Comparison of ENCODE assay signal across 23 cellular contexts in the genomic region with DNA sequence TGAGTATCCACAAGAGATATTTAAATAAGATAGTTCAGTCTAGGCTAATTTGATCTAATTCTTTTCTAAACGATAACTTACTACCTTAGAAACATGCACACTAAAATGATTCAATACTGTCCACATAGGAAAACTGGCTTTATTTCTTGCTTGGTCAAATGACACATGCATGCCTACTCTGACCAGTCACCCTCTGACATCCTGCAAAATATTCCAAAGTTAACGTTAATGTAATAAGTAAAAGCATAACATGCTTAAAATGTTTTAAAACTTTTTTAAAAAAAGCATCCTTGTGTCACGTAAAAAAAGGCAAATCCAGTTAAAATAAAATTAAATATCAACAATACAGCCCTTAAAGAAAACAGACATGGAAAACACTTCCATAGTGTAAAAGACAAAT.
DNase-seq lines count a peak whose midpoint lies in the region; ATAC-seq and TF ChIP-seq lines count a peak whose summit lies in the region.
"Had no signal": no experiment of that assay in that cellular context is flagged by ENCODE, and none has a peak within 500 bp of the region (broad histone marks: within the 10 kb centered on the region; RNA-seq: fewer than 3 reads in every experiment).

No MANE protein-coding gene starts in this region.

- DNase-seq in AG20443 (ENCODE audit: low spot score) = peak; percentile 58
- peak; percentile 57 for DNase-seq in LHCN-M2 (ENCODE audit: low read depth)
- DNase-seq in chondrocyte (ENCODE audit: low spot score) = no peak
- no peak for DNase-seq in nephron progenitor cell
- no peak for DNase-seq in HPDE6-E6E7 (ENCODE audit: extremely low spot score)
- no peak for DNase-seq in AML-193 (lab: John Stamatoyannopoulos, UW)
- DNase-seq: activated B cell treated with CpG ODN at 0.5 μM for 24 hours; activated CD4-positive, alpha-beta memory T cell treated with anti-CD3 and anti-CD28 coated beads for 36 hours; activated effector memory CD4-positive, alpha-beta T cell treated with Interleukin-2 at 50 U/mL for 16 hours; activated naive CD8-positive, alpha-beta T cell treated with anti-CD3 and anti-CD28 coated beads, Interleukin-2, amount 50 U/mL, for 24 hours; CD4-positive, CD25-positive, alpha-beta regulatory T cell; cortex of kidney; DMS 273 treated with DMSO at 0.1 percent for 48 hours; GDM1; MG63; NCI-H1417; psoas muscle; T-helper 9 cell had no signal

- no peak overlapping the region for H3K4me3 Mint-ChIP-seq in chondrocyte (ENCODE audit: unreplicated experiment)
- H3K4me3 Mint-ChIP-seq in nephron progenitor cell = no peak overlapping the region
- H3K4me3 Mint-ChIP-seq: activated B cell treated with CpG ODN at 0.5 μM for 24 hours; activated CD4-positive, alpha-beta memory T cell treated with anti-CD3 and anti-CD28 coated beads for 36 hours; activated naive CD8-positive, alpha-beta T cell treated with anti-CD3 and anti-CD28 coated beads, Interleukin-2, amount 50 U/mL, for 24 hours; CD4-positive, CD25-positive, alpha-beta regulatory T cell; IgD-negative memory B cell; neural progenitor cell; stimulated activated memory B cell treated with anti-CD40 and anti-IgM and Interleukin-4, amounts not matched to agents 10 μg/mL and 1 μg/mL and 100 μg/mL, for 72 hours had no signal

- TF ChIP-seq CTCF in chondrocyte (IDR thresholded peaks at IDR 0.05) = no peak
- no peak for TF ChIP-seq CTCF in nephron progenitor cell (IDR thresholded peaks at IDR 0.05)

- H3K27me3 Mint-ChIP-seq in chondrocyte (ENCODE audit: low read depth) (no peaks in the 10 kb centered on the region), nephron progenitor cell (ENCODE audit: low read depth, poor library complexity) (no peaks in the 10 kb centered on the region)
- H3K27me3 Mint-ChIP-seq: activated B cell treated with CpG ODN at 0.5 μM for 24 hours; activated CD4-positive, alpha-beta memory T cell treated with anti-CD3 and anti-CD28 coated beads for 36 hours; activated naive CD8-positive, alpha-beta T cell treated with anti-CD3 and anti-CD28 coated beads, Interleukin-2, amount 50 U/mL, for 24 hours; CD4-positive, CD25-positive, alpha-beta regulatory T cell; IgD-negative memory B cell; stimulated activated memory B cell treated with anti-CD40 and anti-IgM and Interleukin-4, amounts not matched to agents 10 μg/mL and 1 μg/mL and 100 μg/mL, for 72 hours had no signal

- H3K9me3 Mint-ChIP-seq in chondrocyte (ENCODE audit: low read depth) (no peaks in the 10 kb centered on the region), nephron progenitor cell (no peaks in the 10 kb centered on the region)
- H3K9me3 Mint-ChIP-seq: activated B cell treated with CpG ODN at 0.5 μM for 24 hours; activated CD4-positive, alpha-beta memory T cell treated with anti-CD3 and anti-CD28 coated beads for 36 hours; activated naive CD8-positive, alpha-beta T cell treated with anti-CD3 and anti-CD28 coated beads, Interleukin-2, amount 50 U/mL, for 24 hours; CD4-positive, CD25-positive, alpha-beta regulatory T cell; IgD-negative memory B cell; neural progenitor cell; stimulated activated memory B cell treated with anti-CD40 and anti-IgM and Interleukin-4, amounts not matched to agents 10 μg/mL and 1 μg/mL and 100 μg/mL, for 72 hours had no signal

- H3K27ac Mint-ChIP-seq in chondrocyte (ENCODE audit: unreplicated experiment) = peak overlapping the region; percentile 85
- H3K27ac Mint-ChIP-seq in nephron progenitor cell = peak overlapping the region; percentile 6
- H3K27ac Mint-ChIP-seq: activated B cell treated with CpG ODN at 0.5 μM for 24 hours; activated CD4-positive, alpha-beta memory T cell treated with anti-CD3 and anti-CD28 coated beads for 36 hours; activated naive CD8-positive, alpha-beta T cell treated with anti-CD3 and anti-CD28 coated beads, Interleukin-2, amount 50 U/mL, for 24 hours; IgD-negative memory B cell; neural progenitor cell; stimulated activated memory B cell treated with anti-CD40 and anti-IgM and Interleukin-4, amounts not matched to agents 10 μg/mL and 1 μg/mL and 100 μg/mL, for 72 hours had no signal

- peaks cover 64% of the 10 kb centered on the region for H3K4me1 Mint-ChIP-seq in chondrocyte (ENCODE audit: low read depth)
- peaks cover 15% of the 10 kb centered on the region for H3K4me1 Mint-ChIP-seq in nephron progenitor cell
- H3K4me1 Mint-ChIP-seq: neural progenitor cell; stimulated activated memory B cell treated with anti-CD40 and anti-IgM and Interleukin-4, amounts not matched to agents 10 μg/mL and 1 μg/mL and 100 μg/mL, for 72 hours had no signal

- ATAC-seq in GM21825 (IDR thresholded peaks at IDR 0.05; ENCODE audit: unreplicated experiment) (no peak), HG02763 (IDR thresholded peaks at IDR 0.05; ENCODE audit: unreplicated experiment) (no peak)
- ATAC-seq: activated naive CD8-positive, alpha-beta T cell treated with anti-CD3 and anti-CD28 coated beads, Interleukin-2, amount 50 U/mL, for 24 hours; psoas muscle; stimulated activated memory B cell treated with anti-CD40 and anti-IgM and Interleukin-4, amounts not matched to agents 10 μg/mL and 1 μg/mL and 100 μg/mL, for 72 hours had no signal

- H3K36me3 Mint-ChIP-seq in chondrocyte (ENCODE audit: low read depth) = peaks cover 18% of the 10 kb centered on the region
- H3K36me3 Mint-ChIP-seq in nephron progenitor cell (ENCODE audit: low read depth) = peaks cover 58% of the 10 kb centered on the region

Comparison
In these comparisons a context has a peak if more than half of its experiments do, and no peak if none do; other contexts are left out.
1. DNase-seq: peak in AG20443 (single experiment) and LHCN-M2 (single experiment); none in chondrocyte (single experiment), nephron progenitor cell (single experiment), HPDE6-E6E7 (single experiment) and AML-193 (0 of 2).